Comparison of ENCODE assay signal across 8 cellular contexts in genomic region chr1:112395832-112396667, GRCh38. TPM values are rescaled to one million over a fixed set of nuclear protein-coding genes. Genes with fewer than 3 reads are reported as not detected.
DNase-seq lines count a peak whose midpoint lies in the region; TF ChIP-seq lines count a peak whose summit lies in the region.

Gene CTTNBP2NL (plus strand): TSS chr1:112396214. CDS start chr1:112416166, 19,952 bp downstream.

- H3K4me3 Mint-ChIP-seq in neural progenitor cell, result peak within 1 kb of the TSS; percentile 99

- DNase-seq in Daoy (ENCODE audit: low read depth) (peak; percentile 99), H4 (ENCODE audit: low spot score) (peak; percentile 90), LoVo (ENCODE audit: low spot score) (peak; percentile 96), SHP77 (lab: John Stamatoyannopoulos, UW) (peak; percentile 96), foreskin fibroblast (peak; percentile 94 to 99), neural progenitor cell (ENCODE audit: low spot score) (peak; percentile 99)
- peak; percentile 63 for DNase-seq in activated gamma-delta T cell treated with anti-CD3 and anti-CD28 coated beads, Interleukin-2, amount 50 U/mL, for 16 hours (ENCODE audit: low read depth)

- H3K27me3 Mint-ChIP-seq in neural progenitor cell (ENCODE audit: insufficient read depth, low read depth), result no peaks in the 10 kb centered on the region

- H3K4me3 ChIP-seq in foreskin fibroblast (ENCODE audit: low read depth in 1 of 2, low read length in 2 of 2), result peak within 1 kb of the TSS; percentile 95 to 98
- H3K4me3 ChIP-seq in neural progenitor cell, result peak within 1 kb of the TSS; percentile 96
- H3K4me3 ChIP-seq in stomach smooth muscle (ENCODE audit: low read length in 2 of 2), result peak within 1 kb of the TSS; percentile 95 to 98

- TF ChIP-seq CTCF in foreskin fibroblast (IDR thresholded peaks at IDR 0.05; ENCODE audit: low read depth, low read length) (no peak), neural progenitor cell (IDR thresholded peaks at IDR 0.05) (no peak)

- H3K27me3 ChIP-seq in neural progenitor cell (no peaks in the 10 kb centered on the region), stomach smooth muscle (ENCODE audit: control insufficient read depth in 1 of 2, insufficient read depth in 2 of 2, low read length in 2 of 2) (no peaks in the 10 kb centered on the region)

- H4K20me1 ChIP-seq in neural progenitor cell (ENCODE audit: low read depth), result peaks cover 45% of the 10 kb centered on the region

- H3F3A ChIP-seq in neural progenitor cell (ENCODE audit: low read depth), result peaks cover 4% of the 10 kb centered on the region

- peak within 1 kb of the TSS; percentile 84 for H3K9ac ChIP-seq in neural progenitor cell
- peak within 1 kb of the TSS; percentile 85 to 94 for H3K9ac ChIP-seq in stomach smooth muscle (ENCODE audit: low read length in 2 of 2)

- peak within 1 kb of the TSS; percentile 70 for H3K27ac ChIP-seq in neural progenitor cell
- peak within 1 kb of the TSS; percentile 83 for H3K27ac ChIP-seq in stomach smooth muscle (ENCODE audit: low read length)

- peaks cover 2% of the 10 kb centered on the region for H3K36me3 Mint-ChIP-seq in neural progenitor cell

- H3K4me2 ChIP-seq in neural progenitor cell, result peak within 1 kb of the TSS; percentile 79

- peak within 1 kb of the TSS; percentile 99 for H3K27ac Mint-ChIP-seq in neural progenitor cell

- no peaks in the 10 kb centered on the region for H3K36me3 ChIP-seq in neural progenitor cell
- no peaks in the 10 kb centered on the region for H3K36me3 ChIP-seq in stomach smooth muscle (ENCODE audit: control insufficient read depth in 2 of 2, insufficient read depth in 2 of 2, low read length in 2 of 2)

- H3K9me3 ChIP-seq in neural progenitor cell (ENCODE audit: low read depth) (no peaks in the 10 kb centered on the region), stomach smooth muscle (ENCODE audit: control insufficient read depth in 2 of 2, low read length in 2 of 2) (no peaks in the 10 kb centered on the region)

- no peaks in the 10 kb centered on the region for H3K9me3 Mint-ChIP-seq in neural progenitor cell

- peaks cover 48% of the 10 kb centered on the region for H3K4me1 Mint-ChIP-seq in neural progenitor cell

- H3K4me1 ChIP-seq in neural progenitor cell, result peaks cover 15% of the 10 kb centered on the region
- peaks cover 28% of the 10 kb centered on the region for H3K4me1 ChIP-seq in stomach smooth muscle (ENCODE audit: control insufficient read depth, insufficient read depth, low read length)

- H2AFZ ChIP-seq in neural progenitor cell (replicated peaks), result peak within 1 kb of the TSS; percentile 62

- H3K79me2 ChIP-seq in neural progenitor cell (ENCODE audit: low read depth), result peaks cover 50% of the 10 kb centered on the region

RNA-seq across cellular contexts. Expression of gene CTTNBP2NL, which starts in this region (rescaled TPM):
- total RNA-seq in Daoy (2014; rRNA removed; shearing (Covaris generic)), result 9.3 and 11.1 TPM in 2 replicates
- 5.0 and 8.3 TPM in 2 replicates for total RNA-seq in H4 (2014; rRNA removed; shearing (Covaris generic))
- total RNA-seq in neural progenitor cell (ENCODE audit: low replicate concordance), result 23.2 and 27.2 TPM in 2 replicates

Comparison
In these comparisons a context has a peak if more than half of its experiments do, and no peak if none do; other contexts are left out.
1. Peak in every context shown above with its lines: DNase-seq, H3K4me3 ChIP-seq and H3K27ac ChIP-seq.